In the genomic region with DNA sequence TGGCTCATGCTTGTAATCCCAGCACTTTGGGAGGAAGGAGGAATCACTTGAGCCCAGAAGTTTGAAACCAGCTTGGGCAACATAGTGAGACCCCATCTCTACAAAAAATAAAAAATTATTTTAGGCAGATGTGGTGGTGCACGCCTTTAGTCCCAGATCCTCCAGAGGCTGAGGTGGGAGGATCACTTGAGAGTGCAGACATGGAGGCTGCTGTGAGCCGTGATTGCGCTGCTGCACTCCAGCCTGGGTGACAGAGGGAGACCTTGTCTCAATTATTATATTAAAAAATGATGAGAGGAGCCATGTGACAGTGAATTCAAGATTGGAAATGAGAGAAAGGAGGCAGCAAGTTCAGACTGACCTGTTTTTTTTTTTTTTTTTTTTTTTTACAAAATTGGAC, we compare ENCODE assay signal across 24 cellular contexts.
A peak's percentile ranks its signal among the peaks of the same experiment; 100 is the strongest.
DNase-seq lines count a peak whose midpoint lies in the region; ATAC-seq and TF ChIP-seq lines count a peak whose summit lies in the region.
"Had no signal": no experiment of that assay in that cellular context is flagged by ENCODE, and none has a peak within 500 bp of the region (broad histone marks: within the 10 kb centered on the region; RNA-seq: fewer than 3 reads in every experiment).

No MANE protein-coding gene starts in this region.

- no peaks in the 10 kb centered on the region for H3K27me3 Mint-ChIP-seq in stimulated activated naive B cell treated with anti-CD40 and anti-IgM and Interleukin-4, amounts not matched to agents 10 μg/mL and 1 μg/mL and 100 μg/mL, for 72 hours
- H3K27me3 Mint-ChIP-seq: CD4-positive, alpha-beta memory T cell; CD4-positive, CD25-positive, alpha-beta regulatory T cell; CD8-positive, alpha-beta memory T cell had no signal

- no peak for TF ChIP-seq CTCF in heart right ventricle (IDR thresholded peaks at IDR 0.05)
- TF ChIP-seq CTCF in left ventricle myocardium inferior (IDR thresholded peaks at IDR 0.05; ENCODE audit: borderline replicate concordance): no peak

- no peak overlapping the region for H3K4me3 Mint-ChIP-seq in stimulated activated naive B cell treated with anti-CD40 and anti-IgM and Interleukin-4, amounts not matched to agents 10 μg/mL and 1 μg/mL and 100 μg/mL, for 72 hours
- H3K4me3 Mint-ChIP-seq: CD14-positive monocyte; CD4-positive, alpha-beta memory T cell; CD4-positive, CD25-positive, alpha-beta regulatory T cell; CD8-positive, alpha-beta memory T cell had no signal

- WGBS in heart right ventricle, 2 donors: 75 to 89% methylated on average over 3 of the region's 3 CpGs

- peaks cover 9 to 11% of the 10 kb centered on the region in 2 donors for H3K9me3 Mint-ChIP-seq in stimulated activated naive B cell treated with anti-CD40 and anti-IgM and Interleukin-4, amounts not matched to agents 10 μg/mL and 1 μg/mL and 100 μg/mL, for 72 hours

- H3K36me3 Mint-ChIP-seq in stimulated activated naive B cell treated with anti-CD40 and anti-IgM and Interleukin-4, amounts not matched to agents 10 μg/mL and 1 μg/mL and 100 μg/mL, for 72 hours: no peaks in the 10 kb centered on the region
- H3K36me3 Mint-ChIP-seq: CD14-positive monocyte; CD4-positive, alpha-beta memory T cell; CD4-positive, CD25-positive, alpha-beta regulatory T cell; CD8-positive, alpha-beta memory T cell had no signal

- ATAC-seq in Right ventricle myocardium superior (ENCODE audit: poor library complexity) (peak; percentile 39), heart right ventricle (peak in 5 of 8 donors; percentile 17 to 61 (median 43))
- ATAC-seq in stimulated activated naive B cell treated with anti-CD40 and anti-IgM and Interleukin-4, amounts not matched to agents 10 μg/mL and 1 μg/mL and 100 μg/mL, for 72 hours (replicated peaks): no peak
- ATAC-seq: GM12878 had no signal

- H3K9me3 ChIP-seq in heart right ventricle (peaks cover 0 to 4% (median 0%) of the 10 kb centered on the region in 11 donors), left ventricle myocardium inferior (replicated peaks) (no peaks in the 10 kb centered on the region)
- H3K9me3 ChIP-seq: BE2C, BLaER1 had no signal

- H3K4me1 ChIP-seq in heart right ventricle (peaks cover 0 to 13% (median 0%) of the 10 kb centered on the region in 9 donors), left ventricle myocardium inferior (peaks cover 22% of the 10 kb centered on the region)
- H3K4me1 ChIP-seq: BE2C, BLaER1 had no signal

- H3K27ac ChIP-seq in heart right ventricle (no peak overlapping the region), left ventricle myocardium inferior (replicated peaks) (peak overlapping the region; percentile 16)
- H3K27ac ChIP-seq: BLaER1 had no signal

- H3K27ac Mint-ChIP-seq in stimulated activated naive B cell treated with anti-CD40 and anti-IgM and Interleukin-4, amounts not matched to agents 10 μg/mL and 1 μg/mL and 100 μg/mL, for 72 hours: no peak overlapping the region
- H3K27ac Mint-ChIP-seq: CD14-positive monocyte; CD4-positive, CD25-positive, alpha-beta regulatory T cell; CD8-positive, alpha-beta memory T cell had no signal

- intact Hi-C loops in Right ventricle myocardium superior (cut with DNase I): no loop called here
- intact Hi-C loops in cardiac septum (cut with DNase I): no loop called here
- intact Hi-C loops in heart right ventricle (cut with DNase I): no loop called here
- intact Hi-C loops in left ventricle myocardium inferior (cut with micrococcal nuclease): no loop called here

- peaks cover 0 to 24% (median 0%) of the 10 kb centered on the region in 9 donors for H3K36me3 ChIP-seq in heart right ventricle
- H3K36me3 ChIP-seq in left ventricle myocardium inferior: peaks cover 27% of the 10 kb centered on the region
- H3K36me3 ChIP-seq: BE2C, BLaER1 had no signal

- no peak overlapping the region for H3K4me3 ChIP-seq in heart right ventricle
- H3K4me3 ChIP-seq in left ventricle myocardium inferior: no peak overlapping the region
- H3K4me3 ChIP-seq: BLaER1, GM12878 had no signal

- H3K4me1 Mint-ChIP-seq in stimulated activated naive B cell treated with anti-CD40 and anti-IgM and Interleukin-4, amounts not matched to agents 10 μg/mL and 1 μg/mL and 100 μg/mL, for 72 hours: no peaks in the 10 kb centered on the region
- H3K4me1 Mint-ChIP-seq: CD14-positive monocyte; CD4-positive, alpha-beta memory T cell; CD8-positive, alpha-beta memory T cell had no signal

- DNase-seq in Right ventricle myocardium superior (no peak), cardiac septum (ENCODE audit: low spot score) (no peak), heart right ventricle (no peak), left ventricle myocardium inferior (no peak)
- DNase-seq in activated naive CD4-positive, alpha-beta T cell treated with anti-CD3 and anti-CD28 coated beads, Interleukin-2, amount 50 U/mL, for 16 hours: no peak
- DNase-seq in stimulated activated naive B cell treated with anti-CD40 and anti-IgM and Interleukin-4, amounts not matched to agents 10 μg/mL and 1 μg/mL and 100 μg/mL, for 72 hours: no peak
- DNase-seq: 8988T; ACHN; BE2C; C1 segment of cervical spinal cord; CD4-positive, alpha-beta memory T cell; CD4-positive, CD25-positive, alpha-beta regulatory T cell; CD8-positive, alpha-beta memory T cell; COR-L47; DMS 273 treated with DMSO at 0.1 percent for 48 hours; DMS153; DMS53; DMS79; DND-41; EL; GDM1 had no signal

- H3K27me3 ChIP-seq in heart right ventricle (no peaks in the 10 kb centered on the region), left ventricle myocardium inferior (ENCODE audit: low read depth) (no peaks in the 10 kb centered on the region)
- H3K27me3 ChIP-seq: BE2C, BLaER1 had no signal

Comparison
In these comparisons a context has a peak if more than half of its experiments do, and no peak if none do; other contexts are left out.
1. ATAC-seq: peak in Right ventricle myocardium superior (single experiment) and heart right ventricle (5 of 8); none in stimulated activated naive B cell treated with anti-CD40 and anti-IgM and Interleukin-4, amounts not matched to agents 10 μg/mL and 1 μg/mL and 100 μg/mL, for 72 hours (0 of 2).